In the genomic region with DNA sequence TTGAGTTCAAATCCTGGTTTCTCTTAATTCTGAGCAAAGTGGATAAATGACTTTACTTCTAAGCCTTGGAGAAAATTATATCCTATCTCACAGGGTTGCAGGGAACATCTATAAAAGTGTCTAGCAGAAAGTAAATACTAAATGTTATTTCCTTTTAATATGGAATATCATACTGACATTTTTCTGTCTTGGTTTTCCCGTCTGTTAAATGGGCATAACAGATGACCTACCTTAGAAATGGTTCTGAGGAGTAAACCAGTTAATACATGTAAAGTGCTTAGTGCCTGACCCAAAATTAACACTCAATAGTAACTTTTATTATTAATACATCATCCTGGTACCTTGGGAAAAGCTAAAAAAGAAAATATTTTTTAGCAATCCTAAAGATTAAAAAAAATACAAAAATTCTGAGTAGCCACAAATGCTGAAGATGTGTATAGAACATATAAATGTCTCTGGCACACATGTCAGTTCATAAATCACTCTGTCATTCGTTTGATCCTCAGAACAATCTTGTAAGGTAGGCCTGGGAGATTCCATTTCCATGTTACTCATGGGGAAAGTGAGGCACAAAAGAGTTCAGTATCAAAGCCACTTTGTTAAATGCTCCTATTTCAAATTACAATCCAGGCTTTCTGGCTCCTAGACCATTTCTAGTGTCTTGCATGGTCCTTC, we compare ENCODE assay signal across 11 cellular contexts. TPM values are rescaled to one million over a fixed set of nuclear protein-coding genes. Genes with fewer than 3 reads are reported as not detected.
DNase-seq lines count a peak whose midpoint lies in the region; ATAC-seq, FAIRE-seq and TF ChIP-seq lines count a peak whose summit lies in the region.
"Had no signal": no experiment of that assay in that cellular context is flagged by ENCODE, and none has a peak within 500 bp of the region (broad histone marks: within the 10 kb centered on the region; RNA-seq: fewer than 3 reads in every experiment).

No MANE protein-coding gene starts in this region.

- peak overlapping the region; percentile 100 for H3K4me3 Mint-ChIP-seq in activated naive CD8-positive, alpha-beta T cell

- H3K4me3 ChIP-seq in left ventricle myocardium inferior = peak overlapping the region; percentile 100
- H3K4me3 ChIP-seq in kidney epithelial cell (ENCODE audit: low read depth, low read length) = peak overlapping the region; percentile 88
- H3K4me3 ChIP-seq in upper lobe of left lung = peak overlapping the region in 3 of 4 donors; percentile 75 to 99 (median 83)

- H3K27ac ChIP-seq in left ventricle myocardium inferior (replicated peaks) = no peak overlapping the region
- no peak overlapping the region for H3K27ac ChIP-seq in upper lobe of left lung

- intact Hi-C loops in left ventricle myocardium inferior (cut with micrococcal nuclease) (no loop called here), left ventricle myocardium superior (cut with micrococcal nuclease) (loop anchor here (10.0 kb wide), 1 partner anchor 99 kb away; no protein-coding TSS in a partner anchor)

- peaks cover 37% of the 10 kb centered on the region for H3K4me1 Mint-ChIP-seq in activated naive CD8-positive, alpha-beta T cell (ENCODE audit: low read depth)

- H3K36me3 ChIP-seq in left ventricle myocardium inferior (peaks cover 43% of the 10 kb centered on the region), kidney epithelial cell (ENCODE audit: control insufficient read depth, insufficient read depth, low read length) (no peaks in the 10 kb centered on the region), upper lobe of left lung (peaks cover 6 to 44% (median 22%) of the 10 kb centered on the region in 4 donors)

- H3K27ac Mint-ChIP-seq in activated naive CD8-positive, alpha-beta T cell = no peak overlapping the region

- no peaks in the 10 kb centered on the region for H3K27me3 Mint-ChIP-seq in activated naive CD8-positive, alpha-beta T cell

- FAIRE-seq in HTR-8/SVneo (lab: Jason Lieb, UNC) = no peak
- FAIRE-seq: urothelium cell line had no signal

- ATAC-seq in left ventricle myocardium superior (no peak), upper lobe of left lung (ENCODE audit: low FRiP score in 2 of 2) (no peak), GM21515 (IDR thresholded peaks at IDR 0.05; ENCODE audit: unreplicated experiment) (no peak)

- H3K36me3 Mint-ChIP-seq in activated naive CD8-positive, alpha-beta T cell = peaks cover 25% of the 10 kb centered on the region

- H3K27me3 ChIP-seq in left ventricle myocardium inferior (ENCODE audit: low read depth) (no peaks in the 10 kb centered on the region), kidney epithelial cell (ENCODE audit: control insufficient read depth, insufficient read depth, low read length) (no peaks in the 10 kb centered on the region), upper lobe of left lung (no peaks in the 10 kb centered on the region)

- TF ChIP-seq CTCF in left ventricle myocardium inferior (IDR thresholded peaks at IDR 0.05; ENCODE audit: borderline replicate concordance) (no peak), kidney epithelial cell (IDR thresholded peaks at IDR 0.05; ENCODE audit: insufficient read depth, low read length, poor library complexity, severe bottlenecking) (no peak), upper lobe of left lung (IDR thresholded peaks at IDR 0.05) (no peak)

- no peaks in the 10 kb centered on the region for H3K9me3 ChIP-seq in left ventricle myocardium inferior (replicated peaks)
- H3K9me3 ChIP-seq in upper lobe of left lung = no peaks in the 10 kb centered on the region

- no peak for TF ChIP-seq POLR2A in upper lobe of left lung (IDR thresholded peaks at IDR 0.05)

- 65 to 76% methylated on average over 2 of the region's 2 CpGs for WGBS in upper lobe of left lung, 2 donors

- DNase-seq in left ventricle myocardium inferior (no peak), left ventricle myocardium superior (no peak), kidney epithelial cell (ENCODE audit: low read depth) (no peak), upper lobe of left lung (no peak), HTR-8/SVneo (ENCODE audit: insufficient read length, low spot score) (no peak), NCI-H2029 treated with DMSO at 0.1 percent for 48 hours (lab: John Stamatoyannopoulos, UW) (no peak)
- DNase-seq: DMS 273 treated with DMSO at 0.1 percent for 48 hours, NCI-H748 treated with DMSO at 0.1 percent for 48 hours had no signal

- H3K4me1 ChIP-seq in left ventricle myocardium inferior = peaks cover 46% of the 10 kb centered on the region
- peaks cover 17 to 26% (median 21%) of the 10 kb centered on the region in 4 donors for H3K4me1 ChIP-seq in upper lobe of left lung

- TF ChIP-seq EP300 in upper lobe of left lung (IDR thresholded peaks at IDR 0.05) = no peak

- H3K9me3 Mint-ChIP-seq in activated naive CD8-positive, alpha-beta T cell (ENCODE audit: low read depth) = no peaks in the 10 kb centered on the region

RNA-seq across cellular contexts. Expression of gene VIPAS39, which starts 1.3 kb away (rescaled TPM):
- 14.9 TPM for total RNA-seq in left ventricle myocardium inferior
- total RNA-seq in left ventricle myocardium superior = 12.6 TPM
- total RNA-seq in kidney epithelial cell = 21.1 and 23.4 TPM in 2 replicates
- total RNA-seq in upper lobe of left lung = 10 to 100 TPM in 4 of 6 donors, 1 to 10 TPM in 2; 7.1 to 19.2 (median 16.8) TPM

RNA-seq across cellular contexts. Expression of gene AHSA1, which starts 1.8 kb away (rescaled TPM):
- 183 TPM for total RNA-seq in left ventricle myocardium inferior
- total RNA-seq in left ventricle myocardium superior = 231 TPM
- 104 and 109 TPM in 2 replicates for total RNA-seq in kidney epithelial cell
- total RNA-seq in upper lobe of left lung = 100 to 1,000 TPM in 1 of 6 donors, 10 to 100 TPM in 5; 41.9 to 110 (median 93.3) TPM

RNA-seq across cellular contexts. Expression of gene NOXRED1, which starts 32.8 kb away (rescaled TPM):
- 0.14 TPM for total RNA-seq in left ventricle myocardium inferior
- total RNA-seq in left ventricle myocardium superior = 0.15 TPM
- total RNA-seq in kidney epithelial cell = 0.04 and 0.82 TPM in 2 replicates
- total RNA-seq in upper lobe of left lung = under 1 TPM in 4 of 6 donors, not detected in 2; 0.30 to 0.40 (median 0.31) TPM

RNA-seq across cellular contexts. Expression of gene ISM2, which starts 42.5 kb away (rescaled TPM):
- total RNA-seq in left ventricle myocardium inferior (not detected), left ventricle myocardium superior (0.25 TPM), kidney epithelial cell (0.13 and 1.2 TPM in 2 replicates), upper lobe of left lung (not detected)
